17 cellular contexts compared by ENCODE assay signal in the genomic region with DNA sequence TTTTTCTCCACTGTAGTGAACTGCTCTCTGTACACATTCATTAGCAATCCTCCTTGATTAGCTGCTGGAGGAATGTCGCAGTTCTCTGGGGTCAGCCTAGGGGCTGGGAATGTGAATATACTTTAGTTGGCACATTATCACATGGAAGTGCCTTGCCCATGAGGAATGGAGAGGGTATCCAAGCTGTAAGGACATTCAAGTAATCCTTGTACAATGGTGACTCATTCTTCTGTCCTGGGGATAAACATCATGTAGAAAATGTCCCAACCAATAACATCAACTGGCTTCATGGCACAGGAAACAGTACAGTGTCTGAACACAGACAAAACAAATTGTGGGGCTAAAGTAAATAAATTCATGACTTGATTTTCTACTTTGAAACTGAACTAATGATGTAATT.
A peak's percentile ranks its signal among the peaks of the same experiment; 100 is the strongest.
DNase-seq lines count a peak whose midpoint lies in the region; ATAC-seq and TF ChIP-seq lines count a peak whose summit lies in the region.
"Had no signal": no experiment of that assay in that cellular context is flagged by ENCODE, and none has a peak within 500 bp of the region (broad histone marks: within the 10 kb centered on the region; RNA-seq: fewer than 3 reads in every experiment).

No MANE protein-coding gene starts in this region.

- H3K9me3 ChIP-seq in osteoblast (ENCODE audit: low read depth, low read length), result no peaks in the 10 kb centered on the region

- H3K4me2 ChIP-seq in osteoblast (ENCODE audit: insufficient read depth, low read length), result no peak overlapping the region

- no peaks in the 10 kb centered on the region for H4K20me1 ChIP-seq in osteoblast (ENCODE audit: insufficient read depth, low read length)

- H3K36me3 ChIP-seq in osteoblast (ENCODE audit: insufficient read depth, low read length), result no peaks in the 10 kb centered on the region

- no peaks in the 10 kb centered on the region for H3K27me3 ChIP-seq in osteoblast (ENCODE audit: insufficient read depth, low read length)

- no peak overlapping the region for H2AFZ ChIP-seq in osteoblast (ENCODE audit: low read length)

- H3K27ac ChIP-seq in osteoblast (ENCODE audit: low read depth, low read length), result no peak overlapping the region

- no peaks in the 10 kb centered on the region for H3K79me2 ChIP-seq in osteoblast (ENCODE audit: insufficient read depth, low read length)

- TF ChIP-seq CTCF in foreskin fibroblast (IDR thresholded peaks at IDR 0.05; ENCODE audit: low read depth, low read length) (no peak), osteoblast (IDR thresholded peaks at IDR 0.05; ENCODE audit: extremely low read depth, low read depth, low read length) (no peak)

- H3K4me3 ChIP-seq in foreskin fibroblast (ENCODE audit: low read depth in 1 of 2, low read length in 2 of 2) (no peak overlapping the region), osteoblast (ENCODE audit: insufficient read depth, low read length) (no peak overlapping the region)
- H3K4me3 ChIP-seq: K562 had no signal

- DNase-seq in DMS53 treated with DMSO at 0.1 percent for 48 hours (lab: John Stamatoyannopoulos, UW; ENCODE audit: unreplicated experiment) (peak; percentile 12), HT1080 (ENCODE audit: low read depth) (peak; percentile 12), astrocyte of the hippocampus (ENCODE audit: low read depth, low spot score) (peak; percentile 17), foreskin fibroblast (peak; percentile 19 to 44), osteoblast (ENCODE audit: insufficient read length, low spot score, missing footprints) (no peak)
- DNase-seq in stimulated activated naive CD4-positive, alpha-beta T cell (lab: John Stamatoyannopoulos, UW), result no peak
- DNase-seq: CD4-positive, alpha-beta memory T cell; DND-41; H7; MM.1S; NCI-H1105 treated with DMSO at 0.1 percent for 48 hours; NCI-H1930; NCI-H510A treated with DMSO at 0.1 percent for 48 hours; RPMI8226 had no signal

- peaks cover 7% of the 10 kb centered on the region for H3K4me1 ChIP-seq in osteoblast (ENCODE audit: insufficient read depth, low read length)

- ATAC-seq in HG02798 (IDR thresholded peaks at IDR 0.05; ENCODE audit: poor library complexity, unreplicated experiment), result no peak
- ATAC-seq in GM19035 (IDR thresholded peaks at IDR 0.05; ENCODE audit: unreplicated experiment), result no peak
- ATAC-seq: K562 had no signal

Comparison
In these comparisons a context has a peak if more than half of its experiments do, and no peak if none do; other contexts are left out.
1. DNase-seq: peak in DMS53 treated with DMSO at 0.1 percent for 48 hours (single experiment), HT1080 (single experiment), astrocyte of the hippocampus (single experiment) and foreskin fibroblast (2 of 2); none in osteoblast (single experiment) and stimulated activated naive CD4-positive, alpha-beta T cell (0 of 6).